1 cellular context compared by ENCODE assay signal in genomic region chr2:120761164-120761861, GRCh38.
TF ChIP-seq lines count a peak whose summit lies in the region.

No MANE protein-coding gene starts in this region.

TF ChIP-seq in WTC11, 78 proteins besides CTCF, POLR2A, EP300 and RAD21 (continued from another document):
- TF ChIP-seq ZNF512 (CRISPR knock-in tag; IDR thresholded peaks at IDR 0.05; ENCODE audit: borderline replicate concordance) (no peak), KAT7 (CRISPR knock-in tag; IDR thresholded peaks at IDR 0.05; ENCODE audit: borderline replicate concordance) (no peak), GABPB1 (CRISPR knock-in tag; IDR thresholded peaks at IDR 0.05) (no peak), NR3C1 (CRISPR knock-in tag; conservative IDR thresholded peaks at IDR 0.05; ENCODE audit: low read depth) (no peak), ZNF425 (CRISPR knock-in tag; conservative IDR thresholded peaks at IDR 0.05) (no peak), RELA (CRISPR knock-in tag; IDR thresholded peaks at IDR 0.05; ENCODE audit: borderline replicate concordance) (no peak), TP53 (CRISPR knock-in tag; IDR thresholded peaks at IDR 0.05) (no peak), E2F5 (CRISPR knock-in tag; IDR thresholded peaks at IDR 0.05) (no peak), NFE2L1 (CRISPR knock-in tag; IDR thresholded peaks at IDR 0.05) (no peak), SP1 (CRISPR knock-in tag; conservative IDR thresholded peaks at IDR 0.05) (no peak)
- TF ChIP-seq, protein P1, sequence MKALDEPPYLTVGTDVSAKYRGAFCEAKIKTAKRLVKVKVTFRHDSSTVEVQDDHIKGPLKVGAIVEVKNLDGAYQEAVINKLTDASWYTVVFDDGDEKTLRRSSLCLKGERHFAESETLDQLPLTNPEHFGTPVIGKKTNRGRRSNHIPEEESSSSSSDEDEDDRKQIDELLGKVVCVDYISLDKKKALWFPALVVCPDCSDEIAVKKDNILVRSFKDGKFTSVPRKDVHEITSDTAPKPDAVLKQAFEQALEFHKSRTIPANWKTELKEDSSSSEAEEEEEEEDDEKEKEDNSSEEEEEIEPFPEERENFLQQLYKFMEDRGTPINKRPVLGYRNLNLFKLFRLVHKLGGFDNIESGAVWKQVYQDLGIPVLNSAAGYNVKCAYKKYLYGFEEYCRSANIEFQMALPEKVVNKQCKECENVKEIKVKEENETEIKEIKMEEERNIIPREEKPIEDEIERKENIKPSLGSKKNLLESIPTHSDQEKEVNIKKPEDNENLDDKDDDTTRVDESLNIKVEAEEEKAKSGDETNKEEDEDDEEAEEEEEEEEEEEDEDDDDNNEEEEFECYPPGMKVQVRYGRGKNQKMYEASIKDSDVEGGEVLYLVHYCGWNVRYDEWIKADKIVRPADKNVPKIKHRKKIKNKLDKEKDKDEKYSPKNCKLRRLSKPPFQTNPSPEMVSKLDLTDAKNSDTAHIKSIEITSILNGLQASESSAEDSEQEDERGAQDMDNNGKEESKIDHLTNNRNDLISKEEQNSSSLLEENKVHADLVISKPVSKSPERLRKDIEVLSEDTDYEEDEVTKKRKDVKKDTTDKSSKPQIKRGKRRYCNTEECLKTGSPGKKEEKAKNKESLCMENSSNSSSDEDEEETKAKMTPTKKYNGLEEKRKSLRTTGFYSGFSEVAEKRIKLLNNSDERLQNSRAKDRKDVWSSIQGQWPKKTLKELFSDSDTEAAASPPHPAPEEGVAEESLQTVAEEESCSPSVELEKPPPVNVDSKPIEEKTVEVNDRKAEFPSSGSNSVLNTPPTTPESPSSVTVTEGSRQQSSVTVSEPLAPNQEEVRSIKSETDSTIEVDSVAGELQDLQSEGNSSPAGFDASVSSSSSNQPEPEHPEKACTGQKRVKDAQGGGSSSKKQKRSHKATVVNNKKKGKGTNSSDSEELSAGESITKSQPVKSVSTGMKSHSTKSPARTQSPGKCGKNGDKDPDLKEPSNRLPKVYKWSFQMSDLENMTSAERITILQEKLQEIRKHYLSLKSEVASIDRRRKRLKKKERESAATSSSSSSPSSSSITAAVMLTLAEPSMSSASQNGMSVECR (CRISPR knock-in tag; IDR thresholded peaks at IDR 0.05; ENCODE audit: borderline replicate concordance) = no peak
TF ChIP-seq in WTC11: peak in this region for 0.
